36 cellular contexts compared by ENCODE assay signal in genomic region chr7:86454753-86455152, GRCh38.
"Had no signal": no experiment of that assay in that cellular context is flagged by ENCODE, and none has a peak within 500 bp of the region (broad histone marks: within the 10 kb centered on the region; RNA-seq: fewer than 3 reads in every experiment).

No MANE protein-coding gene starts in this region.

- H3K9me3 Mint-ChIP-seq: activated CD4-positive, alpha-beta memory T cell treated with anti-CD3 and anti-CD28 coated beads, Interleukin-2, amount 10 ng/mL, durations not matched to agents 7 days and 5 days; activated CD4-positive, alpha-beta T cell treated with anti-CD3 and anti-CD28 coated beads, Interleukin-2, amount 10 ng/mL, durations not matched to agents 7 days and 5 days; activated naive CD4-positive, alpha-beta T cell treated with anti-CD3 and anti-CD28 coated beads for 36 hours; activated naive CD4-positive, alpha-beta T cell treated with anti-CD3 and anti-CD28 coated beads, Interleukin-2, amount 50 U/mL, for 24 hours; activated naive CD8-positive, alpha-beta T cell treated with anti-CD3 and anti-CD28 coated beads for 36 hours; activated naive CD8-positive, alpha-beta T cell treated with anti-CD3 and anti-CD28 coated beads, Interleukin-2, amount 50 U/mL, for 24 hours; activated T-helper 1 cell treated with anti-CD3 and anti-CD28 coated beads, Interleukin-12 subunit alpha, Interleukin-12 subunit beta, Interleukin-2, Interleukin-4 antibody, amounts not matched to agents 30 ng/mL and 10 ng/mL and 1 ng/mL, durations not matched to agents 14 hours and 24 hours and 36 hours; activated T-helper 2 cell treated with anti-CD3 and anti-CD28 coated beads, Interferon-gamma antibody, Interleukin-2, Interleukin-4, amounts not matched to agents 10 μg/mL and 5 μg/mL and 100 μg/mL, durations not matched to agents 14 hours and 24 hours and 36 hours; T-helper 2 cell treated with Interferon-gamma antibody and Interleukin-4, amounts not matched to agents 5 μg/mL and 100 μg/mL, for 36 hours; WTC11 had no signal

- H3K27ac Mint-ChIP-seq: activated CD4-positive, alpha-beta memory T cell treated with anti-CD3 and anti-CD28 coated beads, Interleukin-2, amount 10 ng/mL, durations not matched to agents 7 days and 5 days; activated CD4-positive, alpha-beta T cell treated with anti-CD3 and anti-CD28 coated beads, Interleukin-2, amount 10 ng/mL, durations not matched to agents 7 days and 5 days; activated naive CD4-positive, alpha-beta T cell treated with anti-CD3 and anti-CD28 coated beads for 36 hours; activated naive CD4-positive, alpha-beta T cell treated with anti-CD3 and anti-CD28 coated beads, Interleukin-2, amount 50 U/mL, for 24 hours; activated naive CD8-positive, alpha-beta T cell treated with anti-CD3 and anti-CD28 coated beads for 36 hours; activated naive CD8-positive, alpha-beta T cell treated with anti-CD3 and anti-CD28 coated beads, Interleukin-2, amount 50 U/mL, for 24 hours; activated T-helper 1 cell treated with anti-CD3 and anti-CD28 coated beads, Interleukin-12 subunit alpha, Interleukin-12 subunit beta, Interleukin-2, Interleukin-4 antibody, amounts not matched to agents 30 ng/mL and 10 ng/mL and 1 ng/mL, durations not matched to agents 14 hours and 24 hours and 36 hours; activated T-helper 2 cell treated with anti-CD3 and anti-CD28 coated beads, Interferon-gamma antibody, Interleukin-2, Interleukin-4, amounts not matched to agents 10 μg/mL and 5 μg/mL and 100 μg/mL, durations not matched to agents 14 hours and 24 hours and 36 hours; brain; T-helper 17 cell; T-helper 2 cell treated with Interferon-gamma antibody and Interleukin-4, amounts not matched to agents 5 μg/mL and 100 μg/mL, for 36 hours; WTC11 had no signal

- DNase-seq: activated CD4-positive, alpha-beta memory T cell treated with anti-CD3 and anti-CD28 coated beads, Interleukin-2, amount 10 ng/mL, durations not matched to agents 7 days and 5 days; activated CD4-positive, alpha-beta T cell treated with anti-CD3 and anti-CD28 coated beads for 1 hour; activated CD4-positive, alpha-beta T cell treated with anti-CD3 and anti-CD28 coated beads for 4 hours; activated CD4-positive, alpha-beta T cell treated with anti-CD3 and anti-CD28 coated beads, Interleukin-2, amount 10 ng/mL, durations not matched to agents 7 days and 5 days; activated CD4-positive, alpha-beta T cell treated with anti-CD3 and anti-CD28 coated beads, Interleukin-2, amount 50 U/mL, for 4 hours; activated CD8-positive, alpha-beta memory T cell treated with anti-CD3 and anti-CD28 coated beads for 24 hours; activated CD8-positive, alpha-beta memory T cell treated with anti-CD3 and anti-CD28 coated beads, Interleukin-2, amount 50 U/mL, for 4 hours; activated effector memory CD4-positive, alpha-beta T cell treated with anti-CD3 and anti-CD28 coated beads, Interleukin-2, amount 50 U/mL, for 16 hours; activated naive CD4-positive, alpha-beta T cell treated with anti-CD3 and anti-CD28 coated beads for 36 hours; activated naive CD8-positive, alpha-beta T cell treated with anti-CD3 and anti-CD28 coated beads for 36 hours; activated naive CD8-positive, alpha-beta T cell treated with anti-CD3 and anti-CD28 coated beads, Interleukin-2, amount 50 U/mL, for 24 hours; activated T-cell treated with anti-CD3 and anti-CD28 coated beads, Interleukin-2, amount 50 U/mL, for 1 hour; activated T-cell treated with anti-CD3 and anti-CD28 coated beads, Interleukin-2, amount 50 U/mL, for 48 hours; adrenal gland; central memory CD4-positive, alpha-beta T cell; cerebellar nuclear complex; colonic mucosa; effector CD8-positive, alpha-beta T cell; esophagus squamous epithelium; foreskin melanocyte; heart right ventricle; T-helper 17 cell; T1000 had no signal

- H3K4me3 ChIP-seq: adrenal gland, ascending aorta, breast epithelium, cardiac muscle cell, colonic mucosa, esophagus squamous epithelium, gastroesophageal sphincter, heart right ventricle, hepatocyte had no signal

- H3K36me3 Mint-ChIP-seq: activated naive CD4-positive, alpha-beta T cell treated with anti-CD3 and anti-CD28 coated beads, Interleukin-2, amount 50 U/mL, for 24 hours; activated naive CD8-positive, alpha-beta T cell treated with anti-CD3 and anti-CD28 coated beads for 36 hours; brain; WTC11 had no signal

- H3K27ac ChIP-seq: adrenal gland, ascending aorta, breast epithelium, cardiac muscle cell, colonic mucosa, epithelial cell of prostate, esophagus squamous epithelium, gastroesophageal sphincter, heart right ventricle, hepatocyte, VCaP had no signal

- H3K27me3 ChIP-seq: adrenal gland, ascending aorta, breast epithelium, cardiac muscle cell, colonic mucosa, esophagus squamous epithelium, gastroesophageal sphincter, heart right ventricle, hepatocyte had no signal

- H3K27me3 Mint-ChIP-seq: activated CD4-positive, alpha-beta memory T cell treated with anti-CD3 and anti-CD28 coated beads, Interleukin-2, amount 10 ng/mL, durations not matched to agents 7 days and 5 days; activated CD4-positive, alpha-beta T cell treated with anti-CD3 and anti-CD28 coated beads, Interleukin-2, amount 10 ng/mL, durations not matched to agents 7 days and 5 days; activated naive CD4-positive, alpha-beta T cell treated with anti-CD3 and anti-CD28 coated beads, Interleukin-2, amount 50 U/mL, for 24 hours; activated naive CD8-positive, alpha-beta T cell treated with anti-CD3 and anti-CD28 coated beads for 36 hours; activated naive CD8-positive, alpha-beta T cell treated with anti-CD3 and anti-CD28 coated beads, Interleukin-2, amount 50 U/mL, for 24 hours; brain; T-helper 17 cell had no signal

- H3K4me1 Mint-ChIP-seq: activated CD4-positive, alpha-beta memory T cell treated with anti-CD3 and anti-CD28 coated beads, Interleukin-2, amount 10 ng/mL, durations not matched to agents 7 days and 5 days; activated CD4-positive, alpha-beta T cell treated with anti-CD3 and anti-CD28 coated beads, Interleukin-2, amount 10 ng/mL, durations not matched to agents 7 days and 5 days; activated naive CD4-positive, alpha-beta T cell treated with anti-CD3 and anti-CD28 coated beads, Interleukin-2, amount 50 U/mL, for 24 hours; activated naive CD8-positive, alpha-beta T cell treated with anti-CD3 and anti-CD28 coated beads for 36 hours; activated naive CD8-positive, alpha-beta T cell treated with anti-CD3 and anti-CD28 coated beads, Interleukin-2, amount 50 U/mL, for 24 hours; brain; T-helper 17 cell had no signal

- H3K79me2 ChIP-seq: hepatocyte had no signal

- ATAC-seq: activated naive CD8-positive, alpha-beta T cell treated with anti-CD3 and anti-CD28 coated beads, Interleukin-2, amount 50 U/mL, for 24 hours; gastroesophageal sphincter; heart right ventricle; T-helper 17 cell had no signal

- H3K4me2 ChIP-seq: hepatocyte had no signal

- H3K9me3 ChIP-seq: adrenal gland, ascending aorta, breast epithelium, colonic mucosa, esophagus squamous epithelium, gastroesophageal sphincter, heart right ventricle had no signal

- H3K36me3 ChIP-seq: adrenal gland, ascending aorta, breast epithelium, cardiac muscle cell, colonic mucosa, esophagus squamous epithelium, gastroesophageal sphincter, heart right ventricle had no signal

- H3K4me1 ChIP-seq: adrenal gland, ascending aorta, breast epithelium, colonic mucosa, esophagus squamous epithelium, gastroesophageal sphincter, heart right ventricle had no signal

- H2AFZ ChIP-seq: hepatocyte had no signal

- H3K4me3 Mint-ChIP-seq: activated CD4-positive, alpha-beta memory T cell treated with anti-CD3 and anti-CD28 coated beads, Interleukin-2, amount 10 ng/mL, durations not matched to agents 7 days and 5 days; activated CD4-positive, alpha-beta T cell treated with anti-CD3 and anti-CD28 coated beads, Interleukin-2, amount 10 ng/mL, durations not matched to agents 7 days and 5 days; activated naive CD4-positive, alpha-beta T cell treated with anti-CD3 and anti-CD28 coated beads for 36 hours; activated naive CD4-positive, alpha-beta T cell treated with anti-CD3 and anti-CD28 coated beads, Interleukin-2, amount 50 U/mL, for 24 hours; activated naive CD8-positive, alpha-beta T cell treated with anti-CD3 and anti-CD28 coated beads for 36 hours; activated naive CD8-positive, alpha-beta T cell treated with anti-CD3 and anti-CD28 coated beads, Interleukin-2, amount 50 U/mL, for 24 hours; activated T-helper 1 cell treated with anti-CD3 and anti-CD28 coated beads, Interleukin-12 subunit alpha, Interleukin-12 subunit beta, Interleukin-2, Interleukin-4 antibody, amounts not matched to agents 30 ng/mL and 10 ng/mL and 1 ng/mL, durations not matched to agents 14 hours and 24 hours and 36 hours; brain; T-helper 17 cell; T-helper 2 cell treated with Interferon-gamma antibody and Interleukin-4, amounts not matched to agents 5 μg/mL and 100 μg/mL, for 36 hours; WTC11 had no signal
